ENCODE assay signal across 8 cellular contexts in the genomic region with DNA sequence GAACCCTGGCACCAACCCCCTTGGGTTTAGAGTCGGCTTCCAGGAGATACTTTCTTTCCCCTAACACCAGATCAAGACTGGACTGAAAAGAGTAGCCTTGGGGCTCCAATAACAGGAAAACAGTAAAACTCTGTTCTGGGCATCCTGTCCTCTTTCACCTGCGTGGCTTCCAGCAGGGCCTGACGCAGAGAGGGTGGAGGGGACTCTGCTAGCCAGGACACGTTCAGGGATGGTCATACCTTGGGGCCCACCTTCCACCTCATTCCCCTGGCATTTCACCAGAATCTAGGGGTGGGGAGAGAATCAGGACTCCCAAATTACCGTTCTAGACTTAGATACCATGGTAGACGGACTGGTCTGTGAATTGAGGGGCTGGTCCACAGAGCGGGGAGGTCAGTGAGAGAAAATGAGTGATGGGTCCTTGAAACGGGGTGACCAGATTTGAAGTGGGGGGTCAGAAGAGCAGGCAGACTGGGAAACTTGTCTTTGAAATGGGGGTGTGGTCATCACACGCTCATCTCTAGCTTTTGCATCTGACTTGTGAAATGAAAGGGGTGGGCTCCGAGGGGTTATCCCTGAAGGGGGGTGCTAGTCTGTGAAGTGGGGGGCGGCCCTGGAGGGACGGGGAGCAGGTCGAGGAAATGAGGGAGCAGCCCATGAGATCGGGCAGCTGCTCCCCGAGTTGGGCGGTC. TPM values are rescaled to one million over a fixed set of nuclear protein-coding genes. Genes with fewer than 3 reads are reported as not detected.
DNase-seq lines count a peak whose midpoint lies in the region; ATAC-seq, FAIRE-seq and TF ChIP-seq lines count a peak whose summit lies in the region.

No MANE protein-coding gene starts in this region.

- WGBS in H1 (ENCODE audit: extremely low coverage in 1 of 2, insufficient coverage in 1 of 2, insufficient read length in 1 of 2, insufficient replicate concordance in 2 of 2, low coverage in 1 of 2, low lambda C conversion rate in 2 of 2, missing lambda C conversion rate in 1 of 2), 2 experiments, result 34% methylated on average over 12 of the region's 16 CpGs; no CpG with 5 or more reads in 1 of the 2 experiments

- ATAC-seq in HG03520 (IDR thresholded peaks at IDR 0.05; ENCODE audit: unreplicated experiment), result no peak

- H3K9me3 ChIP-seq in NT2/D1 (ENCODE audit: insufficient read depth, low read length) (no peaks in the 10 kb centered on the region), H1 (ENCODE audit: insufficient read depth in 2 of 2, low read depth in 1 of 2, low read length in 1 of 2) (no peaks in the 10 kb centered on the region)

- H3K4me1 ChIP-seq in NT2/D1 (ENCODE audit: insufficient read depth, insufficient read length) (peaks cover 27% of the 10 kb centered on the region), H1 (replicated peaks in 1 of 4; ENCODE audit: control insufficient read depth in 3 of 4, insufficient read depth in 4 of 4, low read length in 3 of 4) (peaks cover 15 to 33% (median 19%) of the 10 kb centered on the region in 4 experiments)

- no peak overlapping the region for H4K5ac ChIP-seq in H1 (ENCODE audit: insufficient read length, low read depth, low read length)

- peaks cover 43% of the 10 kb centered on the region for H3K36me3 ChIP-seq in NT2/D1 (ENCODE audit: insufficient read depth, insufficient read length, low read length)
- no peaks in the 10 kb centered on the region for H3K36me3 ChIP-seq in H1 (ENCODE audit: control insufficient read depth in 2 of 4, insufficient read depth in 4 of 4, low read length in 3 of 4)

- H3K56ac ChIP-seq in H1 (replicated peaks; ENCODE audit: insufficient read length, low read depth, low read length), result peak overlapping the region; percentile 74

- peaks cover 4% of the 10 kb centered on the region for H3K36me3 Mint-ChIP-seq in nephron (ENCODE audit: low read depth)

- no peak overlapping the region for H2BK120ac ChIP-seq in H1 (replicated peaks; ENCODE audit: low read depth, low read length)

- H3K9ac ChIP-seq in NT2/D1 (ENCODE audit: insufficient read length, low read depth) (peak overlapping the region; percentile 97), H1 (replicated peaks in 1 of 4; ENCODE audit: extremely low read depth in 1 of 4, low read depth in 3 of 4, low read length in 3 of 4) (peak overlapping the region in 3 of 4 experiments; percentile 35 to 82 (median 72); a peak in 6 of 7 replicates)

- H3K27me3 ChIP-seq in NT2/D1 (ENCODE audit: insufficient read depth, insufficient read length), result no peaks in the 10 kb centered on the region
- no peaks in the 10 kb centered on the region for H3K27me3 ChIP-seq in H1 (replicated peaks in 1 of 4; ENCODE audit: control insufficient read depth in 3 of 4, extremely low read depth in 1 of 4, insufficient read depth in 3 of 4, low read length in 3 of 4)

- peak overlapping the region; percentile 34 for H3K4ac ChIP-seq in H1 (replicated peaks; ENCODE audit: insufficient read length, low read depth, low read length)

- H2BK12ac ChIP-seq in H1 (ENCODE audit: low read depth, low read length), result no peak overlapping the region

- peaks cover 7 to 14% of the 10 kb centered on the region in 2 experiments for H4K20me1 ChIP-seq in H1 (replicated peaks in 1 of 2; ENCODE audit: control insufficient read depth in 1 of 2, insufficient read depth in 2 of 2, low read length in 2 of 2)

- no peak for TF ChIP-seq POLR2A in H1 (IDR thresholded peaks at IDR 0.05; ENCODE audit: control extremely low read depth in 1 of 2, low read depth in 2 of 2, low read length in 2 of 2)

- H3K4me3 ChIP-seq in AG10803 (ENCODE audit: low read length), result peak overlapping the region; percentile 83
- peak overlapping the region; percentile 87 for H3K4me3 ChIP-seq in NT2/D1 (ENCODE audit: insufficient read length, low read depth)
- peak overlapping the region; percentile 65 to 85 (median 80) for H3K4me3 ChIP-seq in H1 (ENCODE audit: extremely low read depth in 1 of 4, insufficient read depth in 2 of 4, low read depth in 3 of 4, low read length in 4 of 4)

- 0 out of 2 replicates have a peak overlapping the region, but pooled peaks have one; percentile 5 for H2BK15ac ChIP-seq in H1 (ENCODE audit: low read length)

- peak overlapping the region; percentile 89 to 94 (median 92) for H3K4me3 Mint-ChIP-seq in nephron

- H3K23me2 ChIP-seq in H1 (ENCODE audit: low read depth, low read length), result peaks cover 8% of the 10 kb centered on the region; the same call in 1 of the 2 replicates

- H3K9me3 Mint-ChIP-seq in nephron, result no peaks in the 10 kb centered on the region

- no peak overlapping the region for H2AFZ ChIP-seq in H1 (ENCODE audit: low read length)

- no peak for FAIRE-seq in H1 (lab: Jason Lieb, UNC)

- no peak overlapping the region; the same call in 1 of the 2 replicates for H2BK20ac ChIP-seq in H1 (ENCODE audit: low read length)

- peaks cover 41% of the 10 kb centered on the region for H3K4me1 Mint-ChIP-seq in nephron

- peaks cover 21% of the 10 kb centered on the region for H3K79me1 ChIP-seq in H1 (ENCODE audit: low read depth, low read length)

- H3K27me3 Mint-ChIP-seq in nephron (ENCODE audit: low read depth), result no peaks in the 10 kb centered on the region

- peak overlapping the region; percentile 84; the same call in 1 of the 2 replicates for H3K18ac ChIP-seq in H1 (ENCODE audit: extremely low read depth, low read length)

- no peak for TF ChIP-seq EP300 in H1 (IDR thresholded peaks at IDR 0.05; ENCODE audit: borderline replicate concordance in 1 of 2, low read depth in 2 of 2, low read length in 2 of 2)

- H4K91ac ChIP-seq in H1 (replicated peaks; ENCODE audit: insufficient read length, low read length), result no peak overlapping the region

- no peak overlapping the region for H2AK5ac ChIP-seq in H1 (ENCODE audit: low read depth, low read length)

- CTCF ChIA-PET in H1 (lab: Charles Lee; ENCODE audit: partially characterized antibody), result interaction anchor here (0.6 to 34.8 kb wide), 8 partner anchors 7 to 88 kb away, joined by 3 to 930 read pairs (median 14); a partner anchor contains a TSS

- peak overlapping the region; percentile 92 to 96 for H3K4me2 ChIP-seq in H1 (ENCODE audit: insufficient read depth in 1 of 2, low read depth in 2 of 2, low read length in 2 of 2)

- DNase-seq in AG10803 (ENCODE audit: low read depth) (no peak), NT2/D1 (ENCODE audit: low read depth, low spot score) (no peak), H1 (ENCODE audit: low read depth in 1 of 2, low spot score in 2 of 2) (no peak), GM13976 (ENCODE audit: low spot score) (no peak), NCI-H1105 (lab: John Stamatoyannopoulos, UW) (no peak)
- DNase-seq in stimulated activated naive CD4-positive, alpha-beta T cell treated with Interleukin-2 at 50 U/mL for 16 hours (lab: John Stamatoyannopoulos, UW), result no peak

- H3K14ac ChIP-seq in H1 (ENCODE audit: insufficient read length), result no peak overlapping the region

- in situ Hi-C loops in GM13976 (cut with MboI; ENCODE audit: low sequenced_read_pairs, unreplicated experiment), result loop anchor here (5.0 kb wide), 1 partner anchor 37 kb away; no protein-coding TSS in a partner anchor

- 0 out of 2 replicates have a peak overlapping the region, but pooled peaks have one; percentile 83 for H3K27ac ChIP-seq in H1 (ENCODE audit: low read depth, low read length)

- no peak for TF ChIP-seq RAD21 in H1 (IDR thresholded peaks at IDR 0.05 in 1 of 2, conservative IDR thresholded peaks at IDR 0.05 in 1 of 2; ENCODE audit: low read depth in 2 of 2, low read length in 2 of 2)

- POLR2A ChIA-PET in H1 (lab: Charles Lee; ENCODE audit: partially characterized antibody), result interaction anchor here (0.9 to 88.3 kb wide), 5 partner anchors 3 to 172 kb away, joined by 3 to 4270 read pairs (median 4); a partner anchor contains a TSS

- no peak overlapping the region for H3K23ac ChIP-seq in H1 (ENCODE audit: insufficient read length)

- peaks cover 35 to 55% of the 10 kb centered on the region in 2 experiments for H3K79me2 ChIP-seq in H1 (ENCODE audit: control insufficient read depth in 1 of 2, insufficient read depth in 2 of 2, low read length in 2 of 2)

- H3K27ac Mint-ChIP-seq in nephron, result peak overlapping the region; percentile 26 to 76 (median 63)

- no peak overlapping the region for H2BK5ac ChIP-seq in H1 (ENCODE audit: low read depth, low read length)

- TF ChIP-seq CTCF in AG10803 (conservative IDR thresholded peaks at IDR 0.05; ENCODE audit: low read length) (no peak), H1 (IDR thresholded peaks at IDR 0.05; ENCODE audit: control extremely low read depth in 1 of 3, insufficient read depth in 1 of 3, low read depth in 1 of 3, low read length in 3 of 3) (no peak), nephron (IDR thresholded peaks at IDR 0.05; ENCODE audit: unreplicated experiment in 3 of 3) (no peak), GM13976 (IDR thresholded peaks at IDR 0.05; ENCODE audit: borderline replicate concordance, control extremely low read depth, extremely low read depth, insufficient read depth, missing control alignments) (no peak)

- 0 out of 2 replicates have a peak overlapping the region, but pooled peaks have one; percentile 41 for H4K8ac ChIP-seq in H1 (ENCODE audit: extremely low read depth, insufficient read depth, low read length)

RNA-seq across cellular contexts. Expression of a gene that starts 0.9 kb away (rescaled TPM):
- 105 and 109 TPM in 2 replicates for total RNA-seq in H1 (2021; fragmentation: NEBNext Ultra II Directional; extraction: Animal tissue kit (Norgen Biotek cat#: 25700))
- 51.0 and 89.2 TPM in 2 replicates for polyA plus RNA-seq in H1 (2011; rRNA removed)
- polyA plus RNA-seq in H1 (2011; cell fraction: cytosol; rRNA removed), result 29.0 TPM
- 80.4 TPM for polyA plus RNA-seq in H1 (2011; cell fraction: nucleus; rRNA removed)
- 58.2 to 73.1 TPM (median 70.3 TPM) in 4 replicates for polyA plus RNA-seq in H1 (2012, experiment 1 of 2)
- 83.1 TPM for polyA plus RNA-seq in H1 (2012, experiment 2 of 2)
- polyA plus RNA-seq in H1 (2013, experiment 1 of 2), result 88.7 TPM
- 91.0 TPM for polyA plus RNA-seq in H1 (2013, experiment 2 of 2)
- polyA minus RNA-seq in H1 (2011; rRNA and poly(A)+ RNA removed), result 45.0 and 62.0 TPM in 2 replicates
- 30.5 TPM for polyA minus RNA-seq in H1 (2011; cell fraction: cytosol; rRNA and poly(A)+ RNA removed)
- polyA minus RNA-seq in H1 (2011; cell fraction: nucleus; rRNA and poly(A)+ RNA removed), result 33.2 TPM

RNA-seq across cellular contexts. Expression of a gene that starts 27.0 kb away (rescaled TPM):
- total RNA-seq in H1 (2021; fragmentation: NEBNext Ultra II Directional; extraction: Animal tissue kit (Norgen Biotek cat#: 25700)), result 1,112 and 1,388 TPM in 2 replicates
- under 0.01 TPM in 2 replicates for polyA plus RNA-seq in H1 (2011; rRNA removed)
- under 0.01 TPM for polyA plus RNA-seq in H1 (2011; cell fraction: cytosol; rRNA removed)
- polyA plus RNA-seq in H1 (2011; cell fraction: nucleus; rRNA removed), result under 0.01 TPM
- 129 to 168 TPM in 2 of 4 replicates, not detected in the others for polyA plus RNA-seq in H1 (2012, experiment 1 of 2)
- polyA plus RNA-seq in H1 (2012, experiment 2 of 2), result not detected
- polyA plus RNA-seq in H1 (2013, experiment 1 of 2), result not detected
- polyA plus RNA-seq in H1 (2013, experiment 2 of 2), result not detected
- 15,221 and 27,096 TPM in 2 replicates for polyA minus RNA-seq in H1 (2011; rRNA and poly(A)+ RNA removed)
- polyA minus RNA-seq in H1 (2011; cell fraction: cytosol; rRNA and poly(A)+ RNA removed), result 41,377 TPM
- polyA minus RNA-seq in H1 (2011; cell fraction: nucleus; rRNA and poly(A)+ RNA removed), result under 0.01 TPM

RNA-seq across cellular contexts. Expression of a gene that starts 28.4 kb away (rescaled TPM):
- 1,424 and 1,786 TPM in 2 replicates for total RNA-seq in H1 (2021; fragmentation: NEBNext Ultra II Directional; extraction: Animal tissue kit (Norgen Biotek cat#: 25700))
- under 0.01 TPM in 2 replicates for polyA plus RNA-seq in H1 (2011; rRNA removed)
- under 0.01 TPM for polyA plus RNA-seq in H1 (2011; cell fraction: cytosol; rRNA removed)
- under 0.01 TPM for polyA plus RNA-seq in H1 (2011; cell fraction: nucleus; rRNA removed)
- 269 to 479 TPM in 2 of 4 replicates, not detected in the others for polyA plus RNA-seq in H1 (2012, experiment 1 of 2)
- polyA plus RNA-seq in H1 (2012, experiment 2 of 2), result not detected
- not detected for polyA plus RNA-seq in H1 (2013, experiment 1 of 2)
- polyA plus RNA-seq in H1 (2013, experiment 2 of 2), result not detected
- 17,972 and 34,273 TPM in 2 replicates for polyA minus RNA-seq in H1 (2011; rRNA and poly(A)+ RNA removed)
- polyA minus RNA-seq in H1 (2011; cell fraction: cytosol; rRNA and poly(A)+ RNA removed), result 67,273 TPM
- polyA minus RNA-seq in H1 (2011; cell fraction: nucleus; rRNA and poly(A)+ RNA removed), result under 0.01 TPM

RNA-seq across cellular contexts. Expression of a gene that starts 37.5 kb away (rescaled TPM):
- total RNA-seq in H1 (2021; fragmentation: NEBNext Ultra II Directional; extraction: Animal tissue kit (Norgen Biotek cat#: 25700)), result 2.3 and 4.1 TPM in 2 replicates
- 2.7 and 3.8 TPM in 2 replicates for polyA plus RNA-seq in H1 (2011; rRNA removed)
- 4.1 TPM for polyA plus RNA-seq in H1 (2011; cell fraction: cytosol; rRNA removed)
- polyA plus RNA-seq in H1 (2011; cell fraction: nucleus; rRNA removed), result 3.0 TPM
- polyA plus RNA-seq in H1 (2012, experiment 1 of 2), result 2.8 to 5.4 TPM (median 4.4 TPM) in 4 replicates
- polyA plus RNA-seq in H1 (2012, experiment 2 of 2), result 3.1 TPM
- 1.4 TPM for polyA plus RNA-seq in H1 (2013, experiment 1 of 2)
- 2.1 TPM for polyA plus RNA-seq in H1 (2013, experiment 2 of 2)
- 2.5 and 3.1 TPM in 2 replicates for polyA minus RNA-seq in H1 (2011; rRNA and poly(A)+ RNA removed)
- polyA minus RNA-seq in H1 (2011; cell fraction: cytosol; rRNA and poly(A)+ RNA removed), result 1.9 TPM
- polyA minus RNA-seq in H1 (2011; cell fraction: nucleus; rRNA and poly(A)+ RNA removed), result 1.4 TPM
